ENCODE assay signal across 11 cellular contexts in the genomic region with DNA sequence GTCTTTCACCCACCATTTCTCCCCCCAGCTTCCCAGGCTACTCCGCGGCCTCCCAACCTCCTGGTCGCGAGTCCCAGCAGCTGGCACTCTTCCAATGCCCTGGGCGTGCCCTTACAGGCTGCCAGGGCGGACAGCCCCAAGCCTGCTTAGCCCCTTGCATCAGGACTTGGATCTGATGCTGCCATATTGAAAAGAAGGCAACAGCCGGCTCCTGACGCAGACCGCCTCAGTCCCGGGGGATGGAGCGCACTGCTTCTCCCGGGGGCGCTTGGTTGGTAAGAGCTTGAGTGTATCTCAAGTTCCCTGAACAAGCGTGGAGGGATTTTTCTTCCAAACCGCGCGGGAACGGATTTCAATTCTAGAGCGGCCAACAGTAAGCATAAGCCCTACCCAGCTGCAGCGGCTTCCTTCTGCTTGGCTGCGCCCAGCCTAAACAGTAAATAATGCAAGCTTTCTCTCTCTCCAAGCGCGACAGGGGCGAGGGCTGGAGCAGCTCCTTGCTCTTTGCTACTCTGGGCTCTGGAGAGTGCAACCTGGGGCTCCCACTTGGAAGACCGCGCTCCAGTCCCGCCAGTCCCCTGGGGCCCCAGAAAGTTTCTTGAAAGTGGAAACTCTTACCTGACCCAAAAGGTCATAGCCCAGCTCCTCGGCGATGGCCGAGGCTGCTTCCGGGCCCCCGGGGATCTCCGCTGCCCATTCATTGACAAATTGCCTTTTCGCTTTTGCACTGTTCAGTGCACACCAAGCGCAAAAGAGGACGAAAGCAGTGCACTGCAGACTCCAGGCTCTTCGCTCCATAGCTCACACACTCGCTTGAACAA. TPM values are rescaled to one million over a fixed set of nuclear protein-coding genes. Genes with fewer than 3 reads are reported as not detected.
A peak's percentile ranks its signal among the peaks of the same experiment; 100 is the strongest.
DNase-seq lines count a peak whose midpoint lies in the region; TF ChIP-seq lines count a peak whose summit lies in the region.
"Had no signal": no experiment of that assay in that cellular context is flagged by ENCODE, and none has a peak within 500 bp of the region (broad histone marks: within the 10 kb centered on the region; RNA-seq: fewer than 3 reads in every experiment).

No MANE protein-coding gene starts in this region.

- intact Hi-C loops in head of caudate nucleus (cut with DNase I) (no loop called here), stomach (cut with DNase I; ENCODE audit: low total_unique reads) (no loop called here)

- WGBS in stomach, 5 donors: 6 to 15% (median 7%) methylated on average over 28 to 38 of the region's 38 CpGs

- H3K4me3 ChIP-seq in stomach: peak overlapping the region; percentile 18 to 41 (median 24)
- H3K4me3 ChIP-seq: lung had no signal

- no peak overlapping the region for H3K27ac ChIP-seq in stomach
- H3K27ac ChIP-seq: 22Rv1 had no signal

- peaks cover 12 to 38% (median 27%) of the 10 kb centered on the region in 4 donors for H3K4me1 ChIP-seq in stomach

- TF ChIP-seq EP300 in stomach (IDR thresholded peaks at IDR 0.05): no peak

- H3K9me3 ChIP-seq in stomach: no peaks in the 10 kb centered on the region

- no peak for TF ChIP-seq CTCF in stomach (IDR thresholded peaks at IDR 0.05)

- peaks cover 5 to 62% (median 34%) of the 10 kb centered on the region in 3 donors for H3K27me3 ChIP-seq in stomach

- peak; percentile 91 for DNase-seq in DMS53 (lab: John Stamatoyannopoulos, UW)
- DNase-seq in DMS53 treated with DMSO at 0.1 percent for 48 hours (lab: John Stamatoyannopoulos, UW; ENCODE audit: unreplicated experiment): no peak
- peak; percentile 80 for DNase-seq in NCI-H510A (lab: John Stamatoyannopoulos, UW)
- peak in 40 of 42 donors; percentile 18 to 70 (median 44) for DNase-seq in head of caudate nucleus
- no peak for DNase-seq in stomach
- no peak for DNase-seq in stimulated activated CD4-positive, alpha-beta T cell treated with anti-CD3 and anti-CD28 coated beads, Interleukin-4, amount 100 ng/mL, for 24 hours
- no peak for DNase-seq in activated CD4-positive, alpha-beta T cell treated with anti-CD3 and anti-CD28 coated beads, Interleukin-2, amount 50 U/mL, for 1 hour
- DNase-seq in stimulated activated CD4-positive, alpha-beta T cell treated with anti-CD3 and anti-CD28 coated beads, Interleukin-2, amount 100 ng/mL, for 48 hours: no peak
- DNase-seq: activated naive CD4-positive, alpha-beta T cell treated with anti-CD3 and anti-CD28 coated beads, Interleukin-2, amount 50 U/mL, for 16 hours had no signal

- TF ChIP-seq POLR2A in stomach (IDR thresholded peaks at IDR 0.05): no peak

- no peaks in the 10 kb centered on the region for H3K36me3 ChIP-seq in stomach

RNA-seq across cellular contexts. Expression of a gene that starts 0.6 kb away (rescaled TPM):
- total RNA-seq in stomach: 1 to 10 TPM in 1 of 5 donors, under 1 TPM in 1, not detected in 3; 0.72 to 4.8 TPM
- under 1 TPM in 2 of 3 donors, not detected in 1; 0.18 to 0.44 TPM for polyA plus RNA-seq in stomach

Comparison
In these comparisons a context has a peak if more than half of its experiments do, and no peak if none do; other contexts are left out.
1. DNase-seq: peak in DMS53 (single experiment), NCI-H510A (single experiment) and head of caudate nucleus (40 of 42); none in DMS53 treated with DMSO at 0.1 percent for 48 hours (single experiment), stomach (single experiment), stimulated activated CD4-positive, alpha-beta T cell treated with anti-CD3 and anti-CD28 coated beads, Interleukin-4, amount 100 ng/mL, for 24 hours (single experiment), activated CD4-positive, alpha-beta T cell treated with anti-CD3 and anti-CD28 coated beads, Interleukin-2, amount 50 U/mL, for 1 hour (single experiment) and stimulated activated CD4-positive, alpha-beta T cell treated with anti-CD3 and anti-CD28 coated beads, Interleukin-2, amount 100 ng/mL, for 48 hours (0 of 2).